Comparison of ENCODE assay signal across 18 cellular contexts in genomic region chr11:94840209-94840608, GRCh38.
"Had no signal": no experiment of that assay in that cellular context is flagged by ENCODE, and none has a peak within 500 bp of the region (broad histone marks: within the 10 kb centered on the region; RNA-seq: fewer than 3 reads in every experiment).

No MANE protein-coding gene starts in this region.

- H3K27me3 ChIP-seq: brain microvascular endothelial cell had no signal

- H3K27ac ChIP-seq: brain microvascular endothelial cell, coronary artery, thoracic aorta had no signal

- H3K4me2 ChIP-seq: SK-N-SH had no signal

- ATAC-seq: left ventricle myocardium superior; right cardiac atrium; stimulated activated naive CD8-positive, alpha-beta T cell treated with anti-CD3 and anti-CD28 coated beads, Interleukin-15, Interleukin-2, amounts not matched to agents 100 U/mL and 50 U/mL, for 24 hours; T-cell had no signal

- H3K36me3 ChIP-seq: thoracic aorta had no signal

- H3K4me3 ChIP-seq: coronary artery, thoracic aorta had no signal

- H3K9ac ChIP-seq: SK-N-SH had no signal

- DNase-seq: activated CD4-positive, alpha-beta memory T cell treated with anti-CD3 and anti-CD28 coated beads for 36 hours; activated gamma-delta T cell treated with Interleukin-2 at 50 U/mL for 16 hours; activated naive CD8-positive, alpha-beta T cell treated with anti-CD3 and anti-CD28 coated beads for 36 hours; activated T-cell treated with anti-CD3 and anti-CD28 coated beads, Interleukin-2, amount 50 U/mL, for 48 hours; brain microvascular endothelial cell; kidney; left ventricle myocardium superior; mesendoderm; nephron progenitor cell; occipital lobe; right cardiac atrium; SK-N-SH; small intestine; stimulated activated naive CD8-positive, alpha-beta T cell treated with anti-CD3 and anti-CD28 coated beads, Interleukin-15, Interleukin-2, amounts not matched to agents 100 U/mL and 50 U/mL, for 24 hours; T-cell; T1000 had no signal

- H3K9me3 ChIP-seq: SK-N-SH, thoracic aorta had no signal
